In genomic region chr2:190535586-190535985, GRCh38 we compare ENCODE assay signal across 8 cellular contexts. TPM values are rescaled to one million over a fixed set of nuclear protein-coding genes. Genes with fewer than 3 reads are reported as not detected.
DNase-seq lines count a peak whose midpoint lies in the region; ATAC-seq and TF ChIP-seq lines count a peak whose summit lies in the region.

No MANE protein-coding gene starts in this region.

- H3K9ac ChIP-seq in iPS-20b (ENCODE audit: low read depth, low read length) = peak overlapping the region; percentile 38; the same call in 1 of the 2 replicates

- peaks cover 32% of the 10 kb centered on the region for H3K9me3 Mint-ChIP-seq in activated CD4-positive, alpha-beta T cell treated with anti-CD3 and anti-CD28 coated beads, Interleukin-2, amount 10 ng/mL, durations not matched to agents 7 days and 5 days

- no peaks in the 10 kb centered on the region for H3K27me3 ChIP-seq in iPS-20b (ENCODE audit: insufficient read depth, low read length)
- H3K27me3 ChIP-seq in thoracic aorta (replicated peaks; ENCODE audit: insufficient read depth) = no peaks in the 10 kb centered on the region

- ATAC-seq in thoracic aorta (ENCODE audit: insufficient number of reproducible peaks, low FRiP score, low read depth) (no peak), GM18858 (IDR thresholded peaks at IDR 0.05; ENCODE audit: unreplicated experiment) (no peak), GM19324 (IDR thresholded peaks at IDR 0.05; ENCODE audit: low FRiP score, unreplicated experiment) (no peak)

- peaks cover 48% of the 10 kb centered on the region for H3K4me1 Mint-ChIP-seq in activated CD4-positive, alpha-beta T cell treated with anti-CD3 and anti-CD28 coated beads, Interleukin-2, amount 10 ng/mL, durations not matched to agents 7 days and 5 days

- peaks cover 32% of the 10 kb centered on the region for H3K9me3 ChIP-seq in iPS-20b (ENCODE audit: insufficient read depth, low read depth, low read length)
- H3K9me3 ChIP-seq in thoracic aorta = peaks cover 18% of the 10 kb centered on the region

- peak overlapping the region; percentile 94 for H3K4me3 Mint-ChIP-seq in activated CD4-positive, alpha-beta T cell treated with anti-CD3 and anti-CD28 coated beads, Interleukin-2, amount 10 ng/mL, durations not matched to agents 7 days and 5 days

- H3K36me3 ChIP-seq in iPS-20b (ENCODE audit: insufficient read depth, low read depth, low read length) (peaks cover 5% of the 10 kb centered on the region; the same call in 1 of the 2 replicates), thoracic aorta (no peaks in the 10 kb centered on the region)

- peak overlapping the region; percentile 77 for H3K27ac Mint-ChIP-seq in activated CD4-positive, alpha-beta T cell treated with anti-CD3 and anti-CD28 coated beads, Interleukin-2, amount 10 ng/mL, durations not matched to agents 7 days and 5 days

- peaks cover 16% of the 10 kb centered on the region; the same call in 1 of the 2 replicates for H3K4me1 ChIP-seq in iPS-20b (ENCODE audit: insufficient read depth, low read length)
- H3K4me1 ChIP-seq in thoracic aorta (ENCODE audit: control insufficient read depth in 1 of 2, low read depth in 2 of 2) = peaks cover 1 to 28% of the 10 kb centered on the region in 2 donors

- peaks cover 49% of the 10 kb centered on the region for H3K36me3 Mint-ChIP-seq in activated CD4-positive, alpha-beta T cell treated with anti-CD3 and anti-CD28 coated beads, Interleukin-2, amount 10 ng/mL, durations not matched to agents 7 days and 5 days (ENCODE audit: low read depth)

- TF ChIP-seq CTCF in WI38 (IDR thresholded peaks at IDR 0.05; ENCODE audit: low read depth, low read length) (no peak), thoracic aorta (IDR thresholded peaks at IDR 0.05) (no peak)

- POLR2A ChIA-PET in activated CD4-positive, alpha-beta T cell treated with anti-CD3 and anti-CD28 coated beads, Interleukin-2, amount 10 ng/mL, durations not matched to agents 7 days and 5 days (lab: Charles Lee) = no interaction called here

- no peak for DNase-seq in activated CD4-positive, alpha-beta T cell treated with anti-CD3 and anti-CD28 coated beads, Interleukin-2, amount 10 ng/mL, durations not matched to agents 7 days and 5 days
- DNase-seq in activated CD4-positive, alpha-beta T cell treated with anti-CD3 and anti-CD28 coated beads, Interleukin-2, amount 50 U/mL, for 4 hours = no peak
- no peak for DNase-seq in thoracic aorta (ENCODE audit: low spot score)
- DNase-seq in D341Med (ENCODE audit: low spot score) = no peak

- H3K4me3 ChIP-seq in WI38 (ENCODE audit: low read depth, low read length) = peak overlapping the region; percentile 69
- peak overlapping the region; percentile 70 for H3K4me3 ChIP-seq in iPS-20b (ENCODE audit: low read length)
- H3K4me3 ChIP-seq in thoracic aorta = peak overlapping the region; percentile 76

- no peak overlapping the region for H3K27ac ChIP-seq in iPS-20b (ENCODE audit: low read length)
- peak overlapping the region; percentile 89 to 97 for H3K27ac ChIP-seq in thoracic aorta

- no peaks in the 10 kb centered on the region for H3K27me3 Mint-ChIP-seq in activated CD4-positive, alpha-beta T cell treated with anti-CD3 and anti-CD28 coated beads, Interleukin-2, amount 10 ng/mL, durations not matched to agents 7 days and 5 days

- CTCF ChIA-PET in activated CD4-positive, alpha-beta T cell treated with anti-CD3 and anti-CD28 coated beads, Interleukin-2, amount 10 ng/mL, durations not matched to agents 7 days and 5 days (lab: Charles Lee) = no interaction called here

RNA-seq across cellular contexts. Expression of gene NEMP2, which starts 1.1 kb away (rescaled TPM):
- 10 to 100 TPM; 22.8 to 23.5 TPM for total RNA-seq in activated CD4-positive, alpha-beta T cell treated with anti-CD3 and anti-CD28 coated beads, Interleukin-2, amount 10 ng/mL, durations not matched to agents 7 days and 5 days
- total RNA-seq in thoracic aorta = 1 to 10 TPM; 3.2 to 3.6 TPM

Comparison
In these comparisons a context has a peak if more than half of its experiments do, and no peak if none do; other contexts are left out.
1. RNA of gene NEMP2, which starts 1.1 kb away (total RNA-seq): 22.8 to 23.5 TPM in activated CD4-positive, alpha-beta T cell treated with anti-CD3 and anti-CD28 coated beads, Interleukin-2, amount 10 ng/mL, durations not matched to agents 7 days and 5 days; 3.2 to 3.6 TPM in thoracic aorta; every median in the first group is over 4 times any median in the second.
2. Peak in every context shown above with its lines, with median percentiles within 50 percentile points of each other: H3K4me3 ChIP-seq.